Comparison of ENCODE assay signal across 22 cellular contexts in genomic region chr2:129458006-129458405, GRCh38.
"Had no signal": no experiment of that assay in that cellular context is flagged by ENCODE, and none has a peak within 500 bp of the region (broad histone marks: within the 10 kb centered on the region; RNA-seq: fewer than 3 reads in every experiment).

No MANE protein-coding gene starts in this region.

- H3K36me3 ChIP-seq: esophagus muscularis mucosa, gastroesophageal sphincter, heart left ventricle, left lung, lower lobe of right lung had no signal

- H3K27me3 ChIP-seq: dorsolateral prefrontal cortex, esophagus muscularis mucosa, foreskin keratinocyte, gastroesophageal sphincter, heart left ventricle, hepatocyte, left lung had no signal

- H2AFZ ChIP-seq: hepatocyte had no signal

- FAIRE-seq: colon, endothelial cell of umbilical vein, frontal cortex, islet of Langerhans, keratinocyte had no signal

- DNase-seq: dermis blood vessel endothelial cell; dorsolateral prefrontal cortex; effector CD4-positive, alpha-beta T cell; effector memory CD4-positive, alpha-beta T cell; foreskin keratinocyte; heart left ventricle; hypothalamus; left cardiac atrium; left lung; left ventricle myocardium superior; lower lobe of right lung; mesenchymal stem cell; mucosa of descending colon had no signal

- H3K27ac ChIP-seq: coronary artery, dorsolateral prefrontal cortex, esophagus muscularis mucosa, foreskin keratinocyte, gastroesophageal sphincter, heart left ventricle, hepatocyte, left lung, lower lobe of right lung had no signal

- H3K4me1 ChIP-seq: esophagus muscularis mucosa, foreskin keratinocyte, gastroesophageal sphincter, heart left ventricle, left lung, lower lobe of right lung had no signal

- H3K9me3 ChIP-seq: esophagus muscularis mucosa, gastroesophageal sphincter, heart left ventricle, left lung, lower lobe of right lung, mucosa of descending colon had no signal

- ATAC-seq: foreskin keratinocyte, gastroesophageal sphincter, heart left ventricle, left cardiac atrium, left lung, left ventricle myocardium superior, lower lobe of right lung, mucosa of descending colon had no signal

- H3K4me3 ChIP-seq: coronary artery, dorsolateral prefrontal cortex, esophagus muscularis mucosa, gastroesophageal sphincter, heart left ventricle, hepatocyte, left lung, lower lobe of right lung, mucosa of descending colon had no signal

- H3K4me2 ChIP-seq: hepatocyte had no signal
